In genomic region chr12:53560386-53560785, GRCh38 we compare ENCODE assay signal across 13 cellular contexts. TPM values are rescaled to one million over a fixed set of nuclear protein-coding genes. Genes with fewer than 3 reads are reported as not detected.
DNase-seq lines count a peak whose midpoint lies in the region; ATAC-seq and TF ChIP-seq lines count a peak whose summit lies in the region.
"Had no signal": no experiment of that assay in that cellular context is flagged by ENCODE, and none has a peak within 500 bp of the region (broad histone marks: within the 10 kb centered on the region; RNA-seq: fewer than 3 reads in every experiment).

No MANE protein-coding gene starts in this region.

- H2AFZ ChIP-seq in SK-N-SH (ENCODE audit: low read depth) (no peak overlapping the region), fibroblast of lung (ENCODE audit: low read length) (no peak overlapping the region)

- H3K27ac ChIP-seq in SK-N-SH (ENCODE audit: low read depth in 2 of 2, low read length in 1 of 2) = peak overlapping the region; percentile 12 to 89; a peak in 3 of 4 replicates
- no peak overlapping the region for H3K27ac ChIP-seq in fibroblast of lung (ENCODE audit: insufficient read depth, low read length)
- H3K27ac ChIP-seq: lower lobe of right lung, upper lobe of right lung had no signal

- H3K9me3 ChIP-seq in SK-N-SH (no peaks in the 10 kb centered on the region), fibroblast of lung (ENCODE audit: control insufficient read depth, insufficient read depth, low read depth, low read length) (no peaks in the 10 kb centered on the region)
- H3K9me3 ChIP-seq: lower lobe of right lung, upper lobe of right lung had no signal

- H3K27me3 ChIP-seq in SK-N-SH (ENCODE audit: insufficient read depth) = no peaks in the 10 kb centered on the region
- H3K27me3 ChIP-seq in fibroblast of lung (ENCODE audit: control insufficient read depth, insufficient read depth, low read length) = no peaks in the 10 kb centered on the region
- H3K27me3 ChIP-seq: upper lobe of right lung had no signal

- H3K4me3 ChIP-seq in SK-N-SH (ENCODE audit: low read depth in 2 of 2, low read length in 1 of 2) = no peak overlapping the region
- H3K4me3 ChIP-seq in fibroblast of lung (replicated peaks in 1 of 4; ENCODE audit: control extremely low read depth in 1 of 4, insufficient read depth in 1 of 4, low read depth in 3 of 4, low read length in 4 of 4) = no peak overlapping the region
- H3K4me3 ChIP-seq: lower lobe of right lung, upper lobe of right lung had no signal

- H4K20me1 ChIP-seq in SK-N-SH (ENCODE audit: insufficient read depth) (peaks cover 13% of the 10 kb centered on the region), fibroblast of lung (ENCODE audit: control insufficient read depth, extremely low read depth, insufficient read depth, low read length) (no peaks in the 10 kb centered on the region)

- H3K9ac ChIP-seq in SK-N-SH (peak overlapping the region; percentile 33; the same call in 1 of the 2 replicates), fibroblast of lung (ENCODE audit: insufficient read depth, low read length) (no peak overlapping the region)

- 78% methylated on average over 5 of the region's 5 CpGs for WGBS in SK-N-SH (ENCODE audit: low lambda C conversion rate)

- H3K4me1 ChIP-seq in SK-N-SH (ENCODE audit: control insufficient read depth in 1 of 2, insufficient read depth in 2 of 2, low read depth in 1 of 2, low read length in 1 of 2) (peaks cover 0 to 19% of the 10 kb centered on the region in 2 experiments; a peak in 2 of 4 replicates), fibroblast of lung (ENCODE audit: control insufficient read depth, extremely low read depth, insufficient read depth, low read length) (peaks cover 14% of the 10 kb centered on the region)

- H3K9me2 ChIP-seq in SK-N-SH = no peaks in the 10 kb centered on the region

- no peaks in the 10 kb centered on the region for H3K36me3 ChIP-seq in SK-N-SH (replicated peaks in 1 of 2; ENCODE audit: control insufficient read depth in 1 of 2, insufficient read depth in 2 of 2, low read length in 1 of 2)
- no peaks in the 10 kb centered on the region for H3K36me3 ChIP-seq in fibroblast of lung (ENCODE audit: control insufficient read depth, insufficient read depth, low read length)
- H3K36me3 ChIP-seq: lower lobe of right lung had no signal

- H3K4me2 ChIP-seq in SK-N-SH = peak overlapping the region; percentile 64; the same call in 1 of the 2 replicates
- peak overlapping the region; percentile 9 for H3K4me2 ChIP-seq in fibroblast of lung (ENCODE audit: extremely low read depth, insufficient read depth, low read length)

- CTCF ChIA-PET in SK-N-SH (lab: Yijun Ruan, JAX) = no interaction called here

- peak; percentile 92 for DNase-seq in EH (ENCODE audit: low read depth)
- no peak for DNase-seq in SK-N-SH
- DNase-seq in fibroblast of lung (ENCODE audit: low read depth in 2 of 2) = peak; percentile 88 to 93
- DNase-seq in osteocyte (ENCODE audit: extremely low spot score, unreplicated experiment) = no peak
- no peak for DNase-seq in left colon
- DNase-seq in NCI-H226 = no peak
- no peak for DNase-seq in activated naive CD4-positive, alpha-beta T cell treated with anti-CD3 and anti-CD28 coated beads, Interleukin-2, amount 50 U/mL, for 16 hours
- no peak for DNase-seq in RPMI8226
- DNase-seq: activated CD4-positive, alpha-beta T cell treated with anti-CD3 and anti-CD28 coated beads, Interleukin-2, amount 50 U/mL, for 1 hour; lower lobe of right lung; NCI-H526 treated with DMSO at 0.1 percent for 48 hours; upper lobe of right lung had no signal

- H3K4me1 Mint-ChIP-seq in osteocyte (ENCODE audit: unreplicated experiment) = peaks cover 51% of the 10 kb centered on the region

- peaks cover 5% of the 10 kb centered on the region; the same call in 1 of the 2 replicates for H3K79me2 ChIP-seq in SK-N-SH (ENCODE audit: insufficient read depth)
- no peaks in the 10 kb centered on the region for H3K79me2 ChIP-seq in fibroblast of lung (ENCODE audit: control insufficient read depth, insufficient read depth, low read length)

- TF ChIP-seq EP300 in SK-N-SH (IDR thresholded peaks at IDR 0.05; ENCODE audit: borderline replicate concordance in 1 of 2, low read depth in 1 of 2, low read length in 1 of 2) = no peak

- no peak for TF ChIP-seq RAD21 in SK-N-SH (IDR thresholded peaks at IDR 0.05; ENCODE audit: low read length)

- H3K36me3 Mint-ChIP-seq in osteocyte (ENCODE audit: unreplicated experiment) = peaks cover 4% of the 10 kb centered on the region

- H3F3A ChIP-seq in SK-N-SH (replicated peaks; ENCODE audit: insufficient read depth) = peaks cover 27% of the 10 kb centered on the region

- peak overlapping the region; percentile 98 for H3K27ac Mint-ChIP-seq in osteocyte (ENCODE audit: unreplicated experiment)

- H3K27me3 Mint-ChIP-seq in osteocyte (ENCODE audit: unreplicated experiment) = no peaks in the 10 kb centered on the region

- POLR2A ChIA-PET in SK-N-SH (lab: Yijun Ruan, JAX) = no interaction called here

- intact Hi-C loops in left colon (cut with DNase I, micrococcal nuclease) = no loop called here

- H3K4me3 Mint-ChIP-seq in osteocyte (ENCODE audit: unreplicated experiment) = peak overlapping the region; percentile 41

- no peaks in the 10 kb centered on the region for H3K9me3 Mint-ChIP-seq in osteocyte (ENCODE audit: unreplicated experiment)

- no peak for TF ChIP-seq CTCF in SK-N-SH (IDR thresholded peaks at IDR 0.05)
- TF ChIP-seq CTCF in fibroblast of lung (conservative IDR thresholded peaks at IDR 0.05 in 1 of 2, IDR thresholded peaks at IDR 0.05 in 1 of 2; ENCODE audit: low read depth in 1 of 2, low read length in 2 of 2) = no peak
- no peak for TF ChIP-seq CTCF in osteocyte (IDR thresholded peaks at IDR 0.05)

- ATAC-seq in left colon = no peak
- ATAC-seq: lower lobe of right lung, upper lobe of right lung had no signal

TF ChIP-seq in SK-N-SH, 30 proteins besides CTCF, POLR2A, EP300 and RAD21:
- TF ChIP-seq GABPA (IDR thresholded peaks at IDR 0.05; ENCODE audit: low read depth) (no peak), SIN3A (IDR thresholded peaks at IDR 0.05; ENCODE audit: borderline replicate concordance, low read depth, low read length) (no peak), SMC3 (IDR thresholded peaks at IDR 0.05; ENCODE audit: low read depth, low read length) (no peak), EZH2phosphoT487 (IDR thresholded peaks at IDR 0.05; ENCODE audit: borderline replicate concordance, low read depth) (no peak), PBX3 (IDR thresholded peaks at IDR 0.05) (no peak), ELF1 (IDR thresholded peaks at IDR 0.05) (no peak), TCF12 (IDR thresholded peaks at IDR 0.05) (no peak), MEF2A (IDR thresholded peaks at IDR 0.05; ENCODE audit: borderline replicate concordance, low read depth) (no peak), NFIC (IDR thresholded peaks at IDR 0.05; ENCODE audit: borderline replicate concordance) (no peak), RCOR1 (IDR thresholded peaks at IDR 0.05; ENCODE audit: low read length) (no peak), CHD2 (IDR thresholded peaks at IDR 0.05; ENCODE audit: low read length, partially characterized antibody) (no peak), USF1 (IDR thresholded peaks at IDR 0.05; ENCODE audit: borderline replicate concordance, low read depth) (no peak), MAX (IDR thresholded peaks at IDR 0.05; ENCODE audit: low read depth) (no peak), POLR2AphosphoS5 (IDR thresholded peaks at IDR 0.05; ENCODE audit: low read depth, low read length) (no peak), FOSL2 (IDR thresholded peaks at IDR 0.05; ENCODE audit: borderline replicate concordance, low read depth) (no peak), MXI1 (IDR thresholded peaks at IDR 0.05; ENCODE audit: low read depth, low read length) (no peak)

RNA-seq across cellular contexts. Expression of gene NPFF, which starts 53.1 kb away (rescaled TPM):
- polyA plus RNA-seq in SK-N-SH (2012; rRNA removed) = 0.13 TPM in 1 of 2 replicates, not detected in the other
- polyA plus RNA-seq in SK-N-SH (2012; cell fraction: cytosol; rRNA removed) = not detected in 2 replicates
- 0.40 and 0.66 TPM in 2 replicates for polyA plus RNA-seq in SK-N-SH (2012; cell fraction: nucleus; rRNA removed)
- not detected in 2 replicates for total RNA-seq in fibroblast of lung
- polyA plus RNA-seq in fibroblast of lung = not detected in 2 replicates
- not detected in 2 replicates for polyA plus RNA-seq in fibroblast of lung (2012)
- not detected in 2 replicates for polyA minus RNA-seq in fibroblast of lung (ENCODE audit: low replicate concordance)
- not detected in 2 replicates for total RNA-seq in osteocyte
- total RNA-seq in left colon = not detected
- total RNA-seq: epithelial cell of proximal tubule, lower lobe of right lung, upper lobe of right lung had no signal

RNA-seq across cellular contexts. Expression of gene TARBP2, which starts 59.3 kb away (rescaled TPM):
- polyA plus RNA-seq in SK-N-SH (2012; rRNA removed) (57.8 and 69.8 TPM in 2 replicates), fibroblast of lung (19.8 and 25.9 TPM in 2 replicates)
- 21.2 and 31.7 TPM in 2 replicates for polyA plus RNA-seq in SK-N-SH (2012; cell fraction: cytosol; rRNA removed)
- polyA plus RNA-seq in SK-N-SH (2012; cell fraction: nucleus; rRNA removed) = 272 and 284 TPM in 2 replicates
- total RNA-seq in fibroblast of lung (37.8 and 39.3 TPM in 2 replicates), osteocyte (33.9 and 38.8 TPM in 2 replicates), left colon (10 to 100 TPM; 21.3 to 22.3 TPM)
- polyA plus RNA-seq in fibroblast of lung (2012) = 23.5 and 33.8 TPM in 2 replicates
- 27.3 and 27.9 TPM in 2 replicates for polyA minus RNA-seq in fibroblast of lung (ENCODE audit: low replicate concordance)

Comparison
In these comparisons a context has a peak if more than half of its experiments do, and no peak if none do; other contexts are left out.
1. DNase-seq: peak in EH (single experiment) and fibroblast of lung (2 of 2); none in SK-N-SH (single experiment), osteocyte (single experiment), left colon (0 of 2), NCI-H226 (single experiment), activated naive CD4-positive, alpha-beta T cell treated with anti-CD3 and anti-CD28 coated beads, Interleukin-2, amount 50 U/mL, for 16 hours (single experiment) and RPMI8226 (single experiment).